Comparison of ENCODE assay signal across 13 cellular contexts in genomic region chr22:19059481-19060278, GRCh38.
A peak's percentile ranks its signal among the peaks of the same experiment; 100 is the strongest.
DNase-seq lines count a peak whose midpoint lies in the region; ATAC-seq and TF ChIP-seq lines count a peak whose summit lies in the region.
"Had no signal": no experiment of that assay in that cellular context is flagged by ENCODE, and none has a peak within 500 bp of the region (broad histone marks: within the 10 kb centered on the region; RNA-seq: fewer than 3 reads in every experiment).

No MANE protein-coding gene starts in this region.

- H2AK5ac ChIP-seq in IMR-90 (ENCODE audit: low read depth, low read length): no peak overlapping the region

- no peak overlapping the region for H2BK15ac ChIP-seq in IMR-90 (ENCODE audit: low read depth, low read length)

- dilution Hi-C loops in IMR-90 (cut with HindIII; ENCODE audit: low sequenced_read_pairs, unreplicated experiment): no loop called here

- H4K8ac ChIP-seq in IMR-90 (ENCODE audit: low read depth in 2 of 2, low read length in 2 of 2): no peak overlapping the region

- no peaks in the 10 kb centered on the region for H3K9me3 Mint-ChIP-seq in activated naive CD4-positive, alpha-beta T cell treated with anti-CD3 and anti-CD28 coated beads, Interleukin-2, amount 10 ng/mL, durations not matched to agents 7 days and 5 days
- no peaks in the 10 kb centered on the region for H3K9me3 Mint-ChIP-seq in CD4-positive, alpha-beta T cell
- H3K9me3 Mint-ChIP-seq: activated naive CD4-positive, alpha-beta T cell treated with anti-CD3 and anti-CD28 coated beads, Interleukin-2, amount 50 U/mL, for 24 hours; nephron; stimulated activated naive B cell treated with anti-CD40 and anti-IgM and Interleukin-4, amounts not matched to agents 10 μg/mL and 1 μg/mL and 100 μg/mL, for 72 hours had no signal

- no peak for TF ChIP-seq RAD21 in IMR-90 (IDR thresholded peaks at IDR 0.05; ENCODE audit: low read length)

- H3K27me3 ChIP-seq in IMR-90 (ENCODE audit: control insufficient read depth, insufficient read depth, low read length): no peaks in the 10 kb centered on the region
- no peaks in the 10 kb centered on the region for H3K27me3 ChIP-seq in stomach
- H3K27me3 ChIP-seq in CD4-positive, alpha-beta T cell (ENCODE audit: control insufficient read depth, insufficient read depth, low read length): no peaks in the 10 kb centered on the region

- H2BK20ac ChIP-seq in IMR-90 (ENCODE audit: low read depth, low read length): no peak overlapping the region

- no peaks in the 10 kb centered on the region for H3K27me3 Mint-ChIP-seq in activated naive CD4-positive, alpha-beta T cell treated with anti-CD3 and anti-CD28 coated beads, Interleukin-2, amount 10 ng/mL, durations not matched to agents 7 days and 5 days
- no peaks in the 10 kb centered on the region for H3K27me3 Mint-ChIP-seq in CD4-positive, alpha-beta T cell
- H3K27me3 Mint-ChIP-seq: activated naive CD4-positive, alpha-beta T cell treated with anti-CD3 and anti-CD28 coated beads, Interleukin-2, amount 50 U/mL, for 24 hours; stimulated activated naive B cell treated with anti-CD40 and anti-IgM and Interleukin-4, amounts not matched to agents 10 μg/mL and 1 μg/mL and 100 μg/mL, for 72 hours had no signal

- H3K4me1 ChIP-seq in IMR-90 (ENCODE audit: control insufficient read depth, insufficient read depth, low read length): peaks cover 15% of the 10 kb centered on the region
- peaks cover 0 to 47% (median 41%) of the 10 kb centered on the region in 4 donors for H3K4me1 ChIP-seq in stomach

- no peak overlapping the region for H3K14ac ChIP-seq in IMR-90 (replicated peaks; ENCODE audit: low read depth, low read length)

- no peak overlapping the region for H3K18ac ChIP-seq in IMR-90 (ENCODE audit: low read depth, low read length)

- DNase-seq in activated naive CD4-positive, alpha-beta T cell treated with anti-CD3 and anti-CD28 coated beads, Interleukin-2, amount 10 ng/mL, durations not matched to agents 7 days and 5 days: no peak
- DNase-seq in activated naive CD4-positive, alpha-beta T cell treated with Interleukin-2 at 50 U/mL for 16 hours: no peak
- DNase-seq in IMR-90 (no peak), islet precursor cell (peak; percentile 43), stomach (peak; percentile 41), ACHN (no peak), NCI-H510A (lab: John Stamatoyannopoulos, UW) (no peak)
- DNase-seq in CD4-positive, alpha-beta T cell: no peak
- DNase-seq: mesendoderm; NCI-H2227 treated with DMSO at 0.1 percent for 48 hours; stimulated activated naive B cell treated with anti-CD40 and anti-IgM and Interleukin-4, amounts not matched to agents 10 μg/mL and 1 μg/mL and 100 μg/mL, for 72 hours had no signal

- H3K4me1 Mint-ChIP-seq in activated naive CD4-positive, alpha-beta T cell treated with anti-CD3 and anti-CD28 coated beads, Interleukin-2, amount 10 ng/mL, durations not matched to agents 7 days and 5 days: no peaks in the 10 kb centered on the region
- H3K4me1 Mint-ChIP-seq in CD4-positive, alpha-beta T cell (ENCODE audit: low read depth): no peaks in the 10 kb centered on the region
- H3K4me1 Mint-ChIP-seq: activated naive CD4-positive, alpha-beta T cell treated with anti-CD3 and anti-CD28 coated beads, Interleukin-2, amount 50 U/mL, for 24 hours; nephron had no signal

- no peak overlapping the region for H3K9ac ChIP-seq in IMR-90 (ENCODE audit: low read depth, low read length)

- ATAC-seq in IMR-90 (ENCODE audit: low read depth): no peak
- no peak for ATAC-seq in CD4-positive, alpha-beta T cell (ENCODE audit: poor library complexity)
- ATAC-seq: stimulated activated naive B cell treated with anti-CD40 and anti-IgM and Interleukin-4, amounts not matched to agents 10 μg/mL and 1 μg/mL and 100 μg/mL, for 72 hours had no signal

- TF ChIP-seq POLR2A in IMR-90 (IDR thresholded peaks at IDR 0.05; ENCODE audit: low read depth, low read length) (no peak), stomach (IDR thresholded peaks at IDR 0.05) (no peak)

- no peak overlapping the region for H4K5ac ChIP-seq in IMR-90 (ENCODE audit: low read depth, low read length)

- in situ Hi-C loops in IMR-90 (cut with MboI; ENCODE audit: low sequenced_read_pairs) (no loop called here), ACHN (cut with HindIII; ENCODE audit: low pct_ligation_motif_present, low pct_unique_long_range_greater_than_20kb, low sequenced_read_pairs) (no loop called here)

- POLR2A ChIA-PET in IMR-90 (lab: Charles Lee; ENCODE audit: unreplicated experiment): no interaction called here
- POLR2A ChIA-PET in CD4-positive, alpha-beta T cell (lab: Charles Lee): no interaction called here

- no peak overlapping the region for H2BK120ac ChIP-seq in IMR-90 (ENCODE audit: low read depth, low read length)

- no peak overlapping the region for H3K4me3 Mint-ChIP-seq in activated naive CD4-positive, alpha-beta T cell treated with anti-CD3 and anti-CD28 coated beads, Interleukin-2, amount 10 ng/mL, durations not matched to agents 7 days and 5 days
- H3K4me3 Mint-ChIP-seq in CD4-positive, alpha-beta T cell: no peak overlapping the region
- H3K4me3 Mint-ChIP-seq: activated naive CD4-positive, alpha-beta T cell treated with anti-CD3 and anti-CD28 coated beads, Interleukin-2, amount 50 U/mL, for 24 hours; nephron; stimulated activated naive B cell treated with anti-CD40 and anti-IgM and Interleukin-4, amounts not matched to agents 10 μg/mL and 1 μg/mL and 100 μg/mL, for 72 hours had no signal

- peak overlapping the region; percentile 34 for H3K27ac Mint-ChIP-seq in activated naive CD4-positive, alpha-beta T cell treated with anti-CD3 and anti-CD28 coated beads, Interleukin-2, amount 10 ng/mL, durations not matched to agents 7 days and 5 days
- H3K27ac Mint-ChIP-seq in CD4-positive, alpha-beta T cell: no peak overlapping the region
- H3K27ac Mint-ChIP-seq: nephron; stimulated activated naive B cell treated with anti-CD40 and anti-IgM and Interleukin-4, amounts not matched to agents 10 μg/mL and 1 μg/mL and 100 μg/mL, for 72 hours had no signal

- peaks cover 0 to 20% of the 10 kb centered on the region in 2 experiments; a peak in 2 of 4 replicates for H3K79me1 ChIP-seq in IMR-90 (ENCODE audit: low read depth in 1 of 2, low read length in 2 of 2)

- no TSS peak for BruUV-seq in IMR-90 (replicated peaks; lab: Mats Ljungman, UMichigan)

- H2AFZ ChIP-seq in IMR-90 (replicated peaks; ENCODE audit: low read length, poor library complexity): peak overlapping the region; percentile 38

- peaks cover 16% of the 10 kb centered on the region; the same call in 1 of the 2 replicates for H3K9me1 ChIP-seq in IMR-90 (ENCODE audit: insufficient read depth, low read length)

- no peak overlapping the region for H2AK9ac ChIP-seq in IMR-90 (replicated peaks; ENCODE audit: low read depth, low read length, poor library complexity)

- CTCF ChIA-PET in activated naive CD4-positive, alpha-beta T cell treated with anti-CD3 and anti-CD28 coated beads, Interleukin-2, amount 10 ng/mL, durations not matched to agents 7 days and 5 days (lab: Charles Lee): no interaction called here
- CTCF ChIA-PET in IMR-90 (lab: Yijun Ruan, JAX): interaction anchor here (0.5 kb wide), 1 partner anchor 1102 kb away, joined by 3 read pairs; no protein-coding TSS in a partner anchor
- CTCF ChIA-PET in CD4-positive, alpha-beta T cell (lab: Charles Lee): no interaction called here

- H3K36me3 ChIP-seq in IMR-90 (ENCODE audit: control insufficient read depth, insufficient read depth, low read length): peaks cover 29% of the 10 kb centered on the region
- H3K36me3 ChIP-seq in stomach: peaks cover 58 to 100% (median 99%) of the 10 kb centered on the region in 4 donors

- H3K36me3 Mint-ChIP-seq in activated naive CD4-positive, alpha-beta T cell treated with anti-CD3 and anti-CD28 coated beads, Interleukin-2, amount 10 ng/mL, durations not matched to agents 7 days and 5 days: peaks cover 33% of the 10 kb centered on the region
- peaks cover 89% of the 10 kb centered on the region for H3K36me3 Mint-ChIP-seq in CD4-positive, alpha-beta T cell (ENCODE audit: low read depth)

- H3K9me3 ChIP-seq in IMR-90 (ENCODE audit: control insufficient read depth, insufficient read depth, low read length) (no peaks in the 10 kb centered on the region), stomach (no peaks in the 10 kb centered on the region)
- no peaks in the 10 kb centered on the region for H3K9me3 ChIP-seq in CD4-positive, alpha-beta T cell (ENCODE audit: control insufficient read depth, low read length)

- no peak overlapping the region for H3K4me2 ChIP-seq in IMR-90 (ENCODE audit: low read depth, low read length)

- no peak for TF ChIP-seq EP300 in stomach (IDR thresholded peaks at IDR 0.05)

- H4K20me1 ChIP-seq in IMR-90 (ENCODE audit: insufficient read depth, low read length): peaks cover 34% of the 10 kb centered on the region

- no peak overlapping the region for H3K23ac ChIP-seq in IMR-90 (ENCODE audit: low read depth, low read length)

- H3K4me3 ChIP-seq in IMR-90 (ENCODE audit: insufficient read depth, low read depth, low read length) (no peak overlapping the region), stomach (no peak overlapping the region)

- H3K56ac ChIP-seq in IMR-90 (ENCODE audit: extremely low read depth, insufficient read depth, low read length): no peak overlapping the region

- intact Hi-C loops in IMR-90 (cut with micrococcal nuclease): loop anchor here (5.0 kb wide), 1 partner anchor 63 kb away; the partner anchor contains the start of gene DGCR2
- intact Hi-C loops in stomach (cut with DNase I; ENCODE audit: low total_unique reads): no loop called here
- intact Hi-C loops in CD4-positive, alpha-beta T cell (cut with DNase I, micrococcal nuclease): no loop called here

- H3K27ac ChIP-seq in IMR-90 (ENCODE audit: insufficient read depth, low read length) (no peak overlapping the region), stomach (no peak overlapping the region)
- no peak overlapping the region for H3K27ac ChIP-seq in CD4-positive, alpha-beta T cell (ENCODE audit: low read depth, low read length)

- no peak overlapping the region for H3K4ac ChIP-seq in IMR-90 (ENCODE audit: low read depth, low read length)

- no peak overlapping the region for H4K91ac ChIP-seq in IMR-90 (ENCODE audit: insufficient read depth, low read depth, low read length)

- WGBS in IMR-90 (ENCODE audit: extremely low coverage in 2 of 2, insufficient read length in 1 of 2), 2 experiments: 93% methylated on average over 3 of the region's 20 CpGs; no CpG with 5 or more reads in 1 of the 2 experiments
- 78 to 88% (median 79%) methylated on average over 17 to 20 of the region's 20 CpGs for WGBS in stomach, 5 donors

- TF ChIP-seq CTCF in IMR-90 (conservative IDR thresholded peaks at IDR 0.05; ENCODE audit: low read depth, low read length) (no peak), stomach (IDR thresholded peaks at IDR 0.05) (no peak)
- TF ChIP-seq CTCF in CD4-positive, alpha-beta T cell (IDR thresholded peaks at IDR 0.05): no peak

- no peak overlapping the region for H2BK5ac ChIP-seq in IMR-90 (ENCODE audit: low read depth, low read length, poor library complexity, severe bottlenecking)

TF ChIP-seq in IMR-90, 13 proteins besides CTCF, POLR2A, EP300 and RAD21 (continues in another document):
- no peak for TF ChIP-seq RCOR1 (IDR thresholded peaks at IDR 0.05; ENCODE audit: insufficient replicate concordance, low read length)

Comparison
In these comparisons a context has a peak if more than half of its experiments do, and no peak if none do; other contexts are left out.
1. DNase-seq: peak in islet precursor cell (single experiment) and stomach (single experiment); none in activated naive CD4-positive, alpha-beta T cell treated with anti-CD3 and anti-CD28 coated beads, Interleukin-2, amount 10 ng/mL, durations not matched to agents 7 days and 5 days (single experiment), activated naive CD4-positive, alpha-beta T cell treated with Interleukin-2 at 50 U/mL for 16 hours (single experiment), IMR-90 (single experiment), ACHN (single experiment), CD4-positive, alpha-beta T cell (0 of 10) and NCI-H510A (single experiment).